Comparison of ENCODE assay signal across 20 cellular contexts in the genomic region with DNA sequence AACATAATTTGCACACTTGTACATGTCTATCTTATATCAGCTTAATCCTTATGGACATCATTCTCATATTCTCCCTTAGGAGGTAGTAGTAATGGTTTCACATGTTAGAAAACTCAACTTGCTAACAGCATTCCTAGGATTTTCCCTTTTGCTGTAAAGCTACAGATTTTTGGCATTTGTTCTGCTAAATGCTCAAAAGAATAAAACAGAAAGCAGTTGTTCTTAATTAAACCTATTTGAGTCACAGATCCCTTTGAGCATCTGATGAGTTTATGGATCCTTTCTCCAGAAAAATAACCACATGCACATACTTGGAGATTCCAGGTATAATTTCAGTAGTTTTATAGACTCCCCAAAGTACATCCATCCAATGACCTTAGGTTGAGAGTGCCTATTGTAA.
"Had no signal": no experiment of that assay in that cellular context is flagged by ENCODE, and none has a peak within 500 bp of the region (broad histone marks: within the 10 kb centered on the region; RNA-seq: fewer than 3 reads in every experiment).

No MANE protein-coding gene starts in this region.

- DNase-seq: activated CD4-positive, alpha-beta T cell treated with anti-CD3 and anti-CD28 coated beads for 1 hour; activated CD4-positive, alpha-beta T cell treated with anti-CD3 and anti-CD28 coated beads, Interleukin-2, amount 50 U/mL, for 1 hour; activated CD8-positive, alpha-beta memory T cell treated with anti-CD3 and anti-CD28 coated beads, Interleukin-2, amount 50 U/mL, for 4 hours; activated naive CD4-positive, alpha-beta T cell; activated T-cell treated with anti-CD3 and anti-CD28 coated beads, Interleukin-2, amount 50 U/mL, for 24 hours; central memory CD4-positive, alpha-beta T cell; dermis blood vessel endothelial cell; effector CD8-positive, alpha-beta T cell; kidney; lower lobe of right lung; naive B cell; small intestine; stimulated activated CD4-positive, alpha-beta T cell treated with anti-CD3 and anti-CD28 coated beads, Interleukin-2, amount 100 ng/mL, for 24 hours; stomach; transverse colon; WERI-Rb-1 had no signal

- H3K4me3 ChIP-seq: lower lobe of right lung, neural progenitor cell, stomach, transverse colon had no signal

- ATAC-seq: left lobe of liver; lower lobe of right lung; sciatic nerve; stimulated activated effector memory CD8-positive, alpha-beta T cell treated with anti-CD3 and anti-CD28 coated beads, Interleukin-12 subunit alpha, Interleukin-12 subunit beta, amount 100 ng/mL, for 72 hours had no signal
